29 cellular contexts compared by ENCODE assay signal in genomic region chr2:18151237-18151636, GRCh38.
"Had no signal": no experiment of that assay in that cellular context is flagged by ENCODE, and none has a peak within 500 bp of the region (broad histone marks: within the 10 kb centered on the region; RNA-seq: fewer than 3 reads in every experiment).

No MANE protein-coding gene starts in this region.

- H3K4me3 Mint-ChIP-seq: stimulated activated effector memory CD8-positive, alpha-beta T cell treated with anti-CD3 and anti-CD28 coated beads, Interleukin-12 subunit alpha, Interleukin-12 subunit beta, amount 100 ng/mL, for 72 hours; stimulated activated memory B cell treated with anti-CD40 and anti-IgM and Interleukin-4, amounts not matched to agents 10 μg/mL and 1 μg/mL and 100 μg/mL, for 72 hours; stimulated activated naive B cell treated with anti-CD40 and anti-IgM and Interleukin-4, amounts not matched to agents 10 μg/mL and 1 μg/mL and 100 μg/mL, for 72 hours; stimulated activated naive CD8-positive, alpha-beta T cell treated with anti-CD3 and anti-CD28 coated beads, Interleukin-15, amount 100 ng/mL, for 72 hours; stimulated activated naive CD8-positive, alpha-beta T cell treated with anti-CD3 and anti-CD28 coated beads, Interleukin-15, Interleukin-2, amounts not matched to agents 100 ng/mL and 50 ng/mL, for 24 hours; type B pancreatic cell had no signal

- ATAC-seq: stimulated activated effector memory CD8-positive, alpha-beta T cell treated with anti-CD3 and anti-CD28 coated beads, Interleukin-12 subunit alpha, Interleukin-12 subunit beta, amount 100 ng/mL, for 72 hours; stimulated activated memory B cell treated with anti-CD40 and anti-IgM and Interleukin-4, amounts not matched to agents 10 μg/mL and 1 μg/mL and 100 μg/mL, for 72 hours; stimulated activated naive B cell treated with anti-CD40 and anti-IgM and Interleukin-4, amounts not matched to agents 10 μg/mL and 1 μg/mL and 100 μg/mL, for 72 hours; stimulated activated naive CD8-positive, alpha-beta T cell treated with anti-CD3 and anti-CD28 coated beads, Interleukin-15, Interleukin-2, amounts not matched to agents 100 U/mL and 50 U/mL, for 24 hours; upper lobe of right lung had no signal

- H3K27ac ChIP-seq: stomach, suprapubic skin, testis, thoracic aorta, thyroid gland, tibial artery, tibial nerve, transverse colon, upper lobe of left lung, upper lobe of right lung, uterus, vagina had no signal

- FAIRE-seq: urothelium cell line had no signal

- H3K27me3 ChIP-seq: stomach, suprapubic skin, testis, thyroid gland, tibial artery, tibial nerve, transverse colon, upper lobe of left lung, upper lobe of right lung, uterus, vagina had no signal

- H3K27ac Mint-ChIP-seq: stimulated activated effector memory CD8-positive, alpha-beta T cell treated with anti-CD3 and anti-CD28 coated beads, Interleukin-12 subunit alpha, Interleukin-12 subunit beta, amount 100 ng/mL, for 72 hours; stimulated activated memory B cell treated with anti-CD40 and anti-IgM and Interleukin-4, amounts not matched to agents 10 μg/mL and 1 μg/mL and 100 μg/mL, for 72 hours; stimulated activated naive B cell treated with anti-CD40 and anti-IgM and Interleukin-4, amounts not matched to agents 10 μg/mL and 1 μg/mL and 100 μg/mL, for 72 hours; stimulated activated naive CD8-positive, alpha-beta T cell treated with anti-CD3 and anti-CD28 coated beads, Interleukin-15, amount 100 ng/mL, for 72 hours; stimulated activated naive CD8-positive, alpha-beta T cell treated with anti-CD3 and anti-CD28 coated beads, Interleukin-15, Interleukin-2, amounts not matched to agents 100 ng/mL and 50 ng/mL, for 24 hours; type B pancreatic cell had no signal

- H3K27me3 Mint-ChIP-seq: stimulated activated naive CD8-positive, alpha-beta T cell treated with anti-CD3 and anti-CD28 coated beads, Interleukin-15, Interleukin-2, amounts not matched to agents 100 ng/mL and 50 ng/mL, for 24 hours had no signal

- H3K9me3 ChIP-seq: stomach, suprapubic skin, testis, thoracic aorta, thyroid gland, tibial artery, tibial nerve, transverse colon, upper lobe of left lung, upper lobe of right lung, uterus, vagina had no signal

- DNase-seq: stimulated activated CD4-positive, alpha-beta T cell treated with anti-CD3 and anti-CD28 coated beads, Interleukin-2, amount 100 ng/mL, for 48 hours; stimulated activated CD4-positive, alpha-beta T cell treated with anti-CD3 and anti-CD28 coated beads, Interleukin-4, amount 100 ng/mL, for 1 hour; stimulated activated CD4-positive, alpha-beta T cell treated with anti-CD3 and anti-CD28 coated beads, Interleukin-4, amount 100 ng/mL, for 24 hours; stimulated activated CD4-positive, alpha-beta T cell treated with anti-CD3 and anti-CD28 coated beads, Interleukin-4, amount 100 ng/mL, for 4 hours; stimulated activated CD8-positive, alpha-beta memory T cell treated with anti-CD3 and anti-CD28 coated beads, Interleukin-4, amount 100 ng/mL, for 48 hours; stimulated activated naive B cell treated with anti-CD40 and anti-IgM and Interleukin-4, amounts not matched to agents 10 μg/mL and 1 μg/mL and 100 μg/mL, for 72 hours; stimulated activated naive CD4-positive, alpha-beta T cell; stimulated activated naive CD4-positive, alpha-beta T cell treated with Interleukin-2 at 50 U/mL for 16 hours; stimulated activated naive CD8-positive, alpha-beta T cell treated with anti-CD3 and anti-CD28 coated beads, Interleukin-15, amount 100 ng/mL, for 72 hours; stimulated activated naive CD8-positive, alpha-beta T cell treated with anti-CD3 and anti-CD28 coated beads, Interleukin-15, Interleukin-2, amounts not matched to agents 100 U/mL and 50 U/mL, for 24 hours; stomach; substantia nigra; testis; thyroid gland; tibial artery; transverse colon; trophoblast cell; upper lobe of left lung; upper lobe of right lung; uterus had no signal

- H3K9me3 Mint-ChIP-seq: stimulated activated effector memory CD8-positive, alpha-beta T cell treated with anti-CD3 and anti-CD28 coated beads, Interleukin-12 subunit alpha, Interleukin-12 subunit beta, amount 100 ng/mL, for 72 hours; stimulated activated memory B cell treated with anti-CD40 and anti-IgM and Interleukin-4, amounts not matched to agents 10 μg/mL and 1 μg/mL and 100 μg/mL, for 72 hours; stimulated activated naive B cell treated with anti-CD40 and anti-IgM and Interleukin-4, amounts not matched to agents 10 μg/mL and 1 μg/mL and 100 μg/mL, for 72 hours; stimulated activated naive CD8-positive, alpha-beta T cell treated with anti-CD3 and anti-CD28 coated beads, Interleukin-15, amount 100 ng/mL, for 72 hours; stimulated activated naive CD8-positive, alpha-beta T cell treated with anti-CD3 and anti-CD28 coated beads, Interleukin-15, Interleukin-2, amounts not matched to agents 100 ng/mL and 50 ng/mL, for 24 hours; type B pancreatic cell had no signal

- H3K4me1 ChIP-seq: stomach, suprapubic skin, testis, thyroid gland, tibial artery, tibial nerve, transverse colon, upper lobe of left lung, upper lobe of right lung, uterus, vagina had no signal

- H3K4me1 Mint-ChIP-seq: stimulated activated effector memory CD8-positive, alpha-beta T cell treated with anti-CD3 and anti-CD28 coated beads, Interleukin-12 subunit alpha, Interleukin-12 subunit beta, amount 100 ng/mL, for 72 hours; stimulated activated memory B cell treated with anti-CD40 and anti-IgM and Interleukin-4, amounts not matched to agents 10 μg/mL and 1 μg/mL and 100 μg/mL, for 72 hours; stimulated activated naive B cell treated with anti-CD40 and anti-IgM and Interleukin-4, amounts not matched to agents 10 μg/mL and 1 μg/mL and 100 μg/mL, for 72 hours; stimulated activated naive CD8-positive, alpha-beta T cell treated with anti-CD3 and anti-CD28 coated beads, Interleukin-15, amount 100 ng/mL, for 72 hours had no signal

- H3K36me3 Mint-ChIP-seq: stimulated activated effector memory CD8-positive, alpha-beta T cell treated with anti-CD3 and anti-CD28 coated beads, Interleukin-12 subunit alpha, Interleukin-12 subunit beta, amount 100 ng/mL, for 72 hours; stimulated activated memory B cell treated with anti-CD40 and anti-IgM and Interleukin-4, amounts not matched to agents 10 μg/mL and 1 μg/mL and 100 μg/mL, for 72 hours; stimulated activated naive B cell treated with anti-CD40 and anti-IgM and Interleukin-4, amounts not matched to agents 10 μg/mL and 1 μg/mL and 100 μg/mL, for 72 hours; type B pancreatic cell had no signal

- H3K4me3 ChIP-seq: stomach, suprapubic skin, testis, thoracic aorta, thyroid gland, tibial artery, tibial nerve, transverse colon, upper lobe of left lung, upper lobe of right lung, uterus, vagina had no signal

- H3K36me3 ChIP-seq: stomach, suprapubic skin, thoracic aorta, thyroid gland, tibial artery, tibial nerve, transverse colon, upper lobe of left lung, upper lobe of right lung, uterus, vagina had no signal
